ENCODE assay signal across 7 cellular contexts in the genomic region with DNA sequence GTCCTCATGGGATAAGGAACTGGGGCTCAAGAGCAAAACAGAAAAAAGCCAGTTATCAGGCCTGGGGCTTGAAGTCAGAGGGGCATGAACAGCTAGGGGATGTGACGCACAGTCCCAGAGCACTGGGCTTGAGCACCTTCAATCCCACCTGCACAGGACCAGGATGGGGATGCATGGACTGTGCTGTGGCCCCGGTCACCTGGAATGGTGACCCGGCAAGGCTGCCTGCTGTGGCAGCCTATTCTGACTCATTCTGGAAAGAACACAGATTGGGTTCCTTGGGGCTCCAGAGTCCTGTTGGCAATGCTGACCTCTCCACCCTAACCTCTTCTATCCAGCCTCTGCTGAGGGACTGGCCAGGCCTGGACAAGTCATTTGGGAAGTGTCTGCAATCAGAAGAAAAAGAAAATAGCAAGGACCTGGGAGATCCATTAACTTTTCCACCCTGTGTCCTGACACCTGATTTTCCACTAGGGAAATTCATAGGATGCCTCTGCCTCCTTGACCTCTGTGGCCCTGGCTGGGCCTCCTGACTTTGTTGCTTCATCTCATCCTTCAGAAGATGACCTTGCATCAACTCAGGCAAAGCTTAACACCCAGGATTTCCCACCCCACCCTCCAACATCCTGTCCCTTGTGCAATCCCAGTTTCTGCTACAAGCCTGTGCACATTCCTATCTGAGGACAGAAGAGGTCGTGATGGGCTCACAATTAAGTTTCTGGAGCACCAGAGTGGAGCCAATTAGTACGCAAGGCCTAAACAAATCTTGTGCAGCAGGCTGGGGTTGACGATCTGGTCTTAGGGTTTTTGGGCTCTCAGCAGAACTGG. TPM values are rescaled to one million over a fixed set of nuclear protein-coding genes. Genes with fewer than 3 reads are reported as not detected.
A peak's percentile ranks its signal among the peaks of the same experiment; 100 is the strongest.
DNase-seq lines count a peak whose midpoint lies in the region; ATAC-seq and TF ChIP-seq lines count a peak whose summit lies in the region.

No MANE protein-coding gene starts in this region.

- H3K9me3 ChIP-seq in ascending aorta (no peaks in the 10 kb centered on the region), tibial artery (no peaks in the 10 kb centered on the region)

- no peak for ATAC-seq in HG02852 (IDR thresholded peaks at IDR 0.05; ENCODE audit: unreplicated experiment)
- ATAC-seq in HG02938 (IDR thresholded peaks at IDR 0.05; ENCODE audit: unreplicated experiment) = no peak

- DNase-seq in HPDE6-E6E7 (ENCODE audit: extremely low spot score) (peak; percentile 55), ascending aorta (ENCODE audit: low spot score in 2 of 2) (peak in 1 of 2 donors; percentile 85), iris pigment epithelial cell (ENCODE audit: low read depth) (peak; percentile 79), tibial artery (peak; percentile 89), NCI-H510A treated with DMSO at 0.1 percent for 48 hours (lab: John Stamatoyannopoulos, UW) (no peak)

- H3K27me3 ChIP-seq in ascending aorta = no peaks in the 10 kb centered on the region
- peaks cover 0 to 5% of the 10 kb centered on the region in 2 donors for H3K27me3 ChIP-seq in tibial artery

- H3K27ac ChIP-seq in ascending aorta (no peak overlapping the region), tibial artery (peak overlapping the region in 1 of 2 donors; percentile 15)

- H3K4me3 ChIP-seq in ascending aorta (no peak overlapping the region), tibial artery (no peak overlapping the region)

- H3K36me3 ChIP-seq in ascending aorta = no peaks in the 10 kb centered on the region
- no peaks in the 10 kb centered on the region for H3K36me3 ChIP-seq in tibial artery

- H3K4me1 ChIP-seq in ascending aorta = peaks cover 0 to 11% of the 10 kb centered on the region in 2 donors
- H3K4me1 ChIP-seq in tibial artery = peaks cover 0 to 15% (median 9%) of the 10 kb centered on the region in 4 donors

- TF ChIP-seq CTCF in ascending aorta (IDR thresholded peaks at IDR 0.05) (peak; percentile 38 to 50 (median 48)), tibial artery (IDR thresholded peaks at IDR 0.05) (peak; percentile 46 to 60)

- intact Hi-C loops in ascending aorta (cut with DNase I) = loop anchor here (1.0 kb wide), 1 partner anchor 71 kb away; no protein-coding TSS in a partner anchor
- intact Hi-C loops in tibial artery (cut with DNase I; ENCODE audit: low total_unique reads) = no loop called here

RNA-seq across cellular contexts. Expression of gene FMOD, which starts 17.9 kb away (rescaled TPM):
- 92.3 TPM for total RNA-seq in ascending aorta
